Comparison of ENCODE assay signal across 29 cellular contexts in the genomic region with DNA sequence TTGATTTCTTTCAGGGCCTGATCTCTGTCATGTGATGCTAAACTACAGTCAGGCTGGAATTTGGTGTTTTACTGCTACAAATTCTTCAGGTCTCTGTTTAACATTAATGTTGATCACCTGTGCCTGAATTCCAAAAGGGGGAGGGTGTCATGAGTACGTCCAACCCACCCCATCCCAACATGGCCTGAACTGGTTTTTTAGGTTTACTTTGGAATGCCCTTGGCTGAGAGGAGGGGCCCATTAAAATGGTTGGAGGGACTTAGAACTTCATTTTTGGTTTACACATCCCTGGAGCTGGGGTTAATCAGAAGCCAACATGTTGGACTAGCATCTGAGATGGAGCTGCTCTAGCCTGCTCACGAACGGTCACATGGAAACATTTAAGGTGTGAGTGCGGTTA.
"Had no signal": no experiment of that assay in that cellular context is flagged by ENCODE, and none has a peak within 500 bp of the region (broad histone marks: within the 10 kb centered on the region; RNA-seq: fewer than 3 reads in every experiment).

No MANE protein-coding gene starts in this region.

- DNase-seq: activated CD4-positive, alpha-beta memory T cell treated with anti-CD3 and anti-CD28 coated beads for 36 hours; activated CD4-positive, alpha-beta T cell treated with anti-CD3 and anti-CD28 coated beads for 36 hours; activated CD4-positive, alpha-beta T cell treated with anti-CD3 and anti-CD28 coated beads, Interleukin-2, amount 10 ng/mL, durations not matched to agents 24 days and 14 days; activated CD4-positive, CD25-positive, alpha-beta regulatory T cell; activated CD4-positive, CD25-positive, alpha-beta regulatory T cell treated with anti-CD3 and anti-CD28 coated beads, Interleukin-2, amount 50 U/mL, for 72 hours; activated CD8-positive, alpha-beta memory T cell treated with anti-CD3 and anti-CD28 coated beads, Interleukin-2, amount 10 ng/mL, durations not matched to agents 7 days and 5 days; activated CD8-positive, alpha-beta memory T cell treated with anti-CD3 and anti-CD28 coated beads, Interleukin-2, amount 50 U/mL, for 4 hours; activated CD8-positive, alpha-beta T cell treated with anti-CD3 and anti-CD28 coated beads, Interleukin-2, amount 10 ng/mL, durations not matched to agents 7 days and 5 days; activated effector memory CD4-positive, alpha-beta T cell treated with anti-CD3 and anti-CD28 coated beads, Interleukin-2, amount 50 U/mL, for 16 hours; activated naive CD4-positive, alpha-beta T cell treated with anti-CD3 and anti-CD28 coated beads for 36 hours; activated naive CD8-positive, alpha-beta T cell treated with anti-CD3 and anti-CD28 coated beads for 36 hours; activated naive CD8-positive, alpha-beta T cell treated with anti-CD3 and anti-CD28 coated beads, Interleukin-2, amount 50 U/mL, for 24 hours; activated T-cell treated with anti-CD3 and anti-CD28 coated beads, Interleukin-2, amount 50 U/mL, for 1 hour; activated T-cell treated with anti-CD3 and anti-CD28 coated beads, Interleukin-2, amount 50 U/mL, for 48 hours; adrenal gland; central memory CD4-positive, alpha-beta T cell; cerebellar nuclear complex; colonic mucosa; effector CD8-positive, alpha-beta T cell; foreskin fibroblast; T-helper 2 cell had no signal

- H3K4me1 Mint-ChIP-seq: activated CD4-positive, alpha-beta T cell treated with anti-CD3 and anti-CD28 coated beads for 36 hours; activated CD4-positive, alpha-beta T cell treated with anti-CD3 and anti-CD28 coated beads, Interleukin-2, amount 10 ng/mL, durations not matched to agents 24 days and 14 days; activated CD8-positive, alpha-beta memory T cell treated with anti-CD3 and anti-CD28 coated beads, Interleukin-2, amount 10 ng/mL, durations not matched to agents 7 days and 5 days; activated naive CD4-positive, alpha-beta T cell treated with anti-CD3 and anti-CD28 coated beads, Interleukin-2, amount 50 U/mL, for 24 hours; activated naive CD8-positive, alpha-beta T cell treated with anti-CD3 and anti-CD28 coated beads for 36 hours; activated naive CD8-positive, alpha-beta T cell treated with anti-CD3 and anti-CD28 coated beads, Interleukin-2, amount 50 U/mL, for 24 hours had no signal

- H3K9me3 Mint-ChIP-seq: activated CD4-positive, alpha-beta memory T cell treated with anti-CD3 and anti-CD28 coated beads for 36 hours; activated CD4-positive, alpha-beta T cell treated with anti-CD3 and anti-CD28 coated beads, Interleukin-2, amount 10 ng/mL, durations not matched to agents 24 days and 14 days; activated naive CD4-positive, alpha-beta T cell treated with anti-CD3 and anti-CD28 coated beads for 36 hours; activated naive CD4-positive, alpha-beta T cell treated with anti-CD3 and anti-CD28 coated beads, Interleukin-2, amount 50 U/mL, for 24 hours; activated naive CD8-positive, alpha-beta T cell treated with anti-CD3 and anti-CD28 coated beads for 36 hours; activated naive CD8-positive, alpha-beta T cell treated with anti-CD3 and anti-CD28 coated beads, Interleukin-2, amount 50 U/mL, for 24 hours; activated T-helper 1 cell treated with anti-CD3 and anti-CD28 coated beads, Interleukin-12 subunit alpha, Interleukin-12 subunit beta, Interleukin-2, Interleukin-4 antibody, amounts not matched to agents 30 ng/mL and 10 ng/mL and 1 ng/mL, durations not matched to agents 14 hours and 24 hours and 36 hours; activated T-helper 2 cell treated with anti-CD3 and anti-CD28 coated beads, Interferon-gamma antibody, Interleukin-2, Interleukin-4, amounts not matched to agents 10 μg/mL and 5 μg/mL and 100 μg/mL, durations not matched to agents 14 hours and 24 hours and 36 hours had no signal

- H3K36me3 ChIP-seq: adrenal gland, ascending aorta, breast epithelium, cardiac muscle cell, colonic mucosa had no signal

- H3K4me3 Mint-ChIP-seq: activated CD4-positive, alpha-beta memory T cell treated with anti-CD3 and anti-CD28 coated beads for 36 hours; activated CD4-positive, alpha-beta T cell treated with anti-CD3 and anti-CD28 coated beads for 36 hours; activated CD4-positive, alpha-beta T cell treated with anti-CD3 and anti-CD28 coated beads, Interleukin-2, amount 10 ng/mL, durations not matched to agents 24 days and 14 days; activated CD8-positive, alpha-beta memory T cell treated with anti-CD3 and anti-CD28 coated beads, Interleukin-2, amount 10 ng/mL, durations not matched to agents 7 days and 5 days; activated CD8-positive, alpha-beta T cell treated with anti-CD3 and anti-CD28 coated beads, Interleukin-2, amount 10 ng/mL, durations not matched to agents 7 days and 5 days; activated naive CD4-positive, alpha-beta T cell treated with anti-CD3 and anti-CD28 coated beads for 36 hours; activated naive CD4-positive, alpha-beta T cell treated with anti-CD3 and anti-CD28 coated beads, Interleukin-2, amount 50 U/mL, for 24 hours; activated naive CD8-positive, alpha-beta T cell treated with anti-CD3 and anti-CD28 coated beads for 36 hours; activated naive CD8-positive, alpha-beta T cell treated with anti-CD3 and anti-CD28 coated beads, Interleukin-2, amount 50 U/mL, for 24 hours; activated T-helper 1 cell treated with anti-CD3 and anti-CD28 coated beads, Interleukin-12 subunit alpha, Interleukin-12 subunit beta, Interleukin-2, Interleukin-4 antibody, amounts not matched to agents 30 ng/mL and 10 ng/mL and 1 ng/mL, durations not matched to agents 14 hours and 24 hours and 36 hours; brain had no signal

- H3K27ac Mint-ChIP-seq: activated CD4-positive, alpha-beta memory T cell treated with anti-CD3 and anti-CD28 coated beads for 36 hours; activated CD4-positive, alpha-beta T cell treated with anti-CD3 and anti-CD28 coated beads for 36 hours; activated CD4-positive, alpha-beta T cell treated with anti-CD3 and anti-CD28 coated beads, Interleukin-2, amount 10 ng/mL, durations not matched to agents 24 days and 14 days; activated CD8-positive, alpha-beta memory T cell treated with anti-CD3 and anti-CD28 coated beads, Interleukin-2, amount 10 ng/mL, durations not matched to agents 7 days and 5 days; activated CD8-positive, alpha-beta T cell treated with anti-CD3 and anti-CD28 coated beads, Interleukin-2, amount 10 ng/mL, durations not matched to agents 7 days and 5 days; activated naive CD4-positive, alpha-beta T cell treated with anti-CD3 and anti-CD28 coated beads for 36 hours; activated naive CD4-positive, alpha-beta T cell treated with anti-CD3 and anti-CD28 coated beads, Interleukin-2, amount 50 U/mL, for 24 hours; activated naive CD8-positive, alpha-beta T cell treated with anti-CD3 and anti-CD28 coated beads for 36 hours; activated naive CD8-positive, alpha-beta T cell treated with anti-CD3 and anti-CD28 coated beads, Interleukin-2, amount 50 U/mL, for 24 hours; activated T-helper 1 cell treated with anti-CD3 and anti-CD28 coated beads, Interleukin-12 subunit alpha, Interleukin-12 subunit beta, Interleukin-2, Interleukin-4 antibody, amounts not matched to agents 30 ng/mL and 10 ng/mL and 1 ng/mL, durations not matched to agents 14 hours and 24 hours and 36 hours; activated T-helper 2 cell treated with anti-CD3 and anti-CD28 coated beads, Interferon-gamma antibody, Interleukin-2, Interleukin-4, amounts not matched to agents 10 μg/mL and 5 μg/mL and 100 μg/mL, durations not matched to agents 14 hours and 24 hours and 36 hours had no signal

- H3K9me3 ChIP-seq: adrenal gland, ascending aorta, breast epithelium, colonic mucosa had no signal

- H3K27ac ChIP-seq: adrenal gland, ascending aorta, breast epithelium, cardiac muscle cell, colonic mucosa had no signal

- H3K4me1 ChIP-seq: adrenal gland, ascending aorta, breast epithelium, colonic mucosa had no signal

- H3K36me3 Mint-ChIP-seq: activated CD4-positive, alpha-beta memory T cell treated with anti-CD3 and anti-CD28 coated beads for 36 hours; activated CD8-positive, alpha-beta memory T cell treated with anti-CD3 and anti-CD28 coated beads, Interleukin-2, amount 10 ng/mL, durations not matched to agents 7 days and 5 days; activated naive CD4-positive, alpha-beta T cell treated with anti-CD3 and anti-CD28 coated beads, Interleukin-2, amount 50 U/mL, for 24 hours; activated naive CD8-positive, alpha-beta T cell treated with anti-CD3 and anti-CD28 coated beads for 36 hours; brain had no signal

- H3K27me3 ChIP-seq: adrenal gland, ascending aorta, cardiac muscle cell, colonic mucosa had no signal

- H3K27me3 Mint-ChIP-seq: activated CD4-positive, alpha-beta memory T cell treated with anti-CD3 and anti-CD28 coated beads for 36 hours; activated CD4-positive, alpha-beta T cell treated with anti-CD3 and anti-CD28 coated beads for 36 hours; activated CD4-positive, alpha-beta T cell treated with anti-CD3 and anti-CD28 coated beads, Interleukin-2, amount 10 ng/mL, durations not matched to agents 24 days and 14 days had no signal

- ATAC-seq: activated CD4-positive, alpha-beta T cell treated with anti-CD3 and anti-CD28 coated beads for 36 hours; activated CD8-positive, alpha-beta memory T cell treated with anti-CD3 and anti-CD28 coated beads, Interleukin-2, amount 10 ng/mL, durations not matched to agents 7 days and 5 days; activated CD8-positive, alpha-beta T cell treated with anti-CD3 and anti-CD28 coated beads, Interleukin-2, amount 10 ng/mL, durations not matched to agents 7 days and 5 days; activated naive CD8-positive, alpha-beta T cell treated with anti-CD3 and anti-CD28 coated beads, Interleukin-2, amount 50 U/mL, for 24 hours; esophagus mucosa had no signal

- H3K4me3 ChIP-seq: adrenal gland, ascending aorta, breast epithelium, cardiac muscle cell, colonic mucosa had no signal
